In genomic region chr16:70777973-70778406, GRCh38 we compare ENCODE assay signal across 20 cellular contexts. TPM values are rescaled to one million over a fixed set of nuclear protein-coding genes. Genes with fewer than 3 reads are reported as not detected.
DNase-seq lines count a peak whose midpoint lies in the region; ATAC-seq and TF ChIP-seq lines count a peak whose summit lies in the region.
"Had no signal": no experiment of that assay in that cellular context is flagged by ENCODE, and none has a peak within 500 bp of the region (broad histone marks: within the 10 kb centered on the region; RNA-seq: fewer than 3 reads in every experiment).

No MANE protein-coding gene starts in this region.

- TF ChIP-seq CTCF in WTC11 (IDR thresholded peaks at IDR 0.05): no peak
- TF ChIP-seq CTCF in fibroblast of villous mesenchyme (IDR thresholded peaks at IDR 0.05; ENCODE audit: insufficient read depth, low read depth, low read length): no peak
- no peak for TF ChIP-seq CTCF in uterus (IDR thresholded peaks at IDR 0.05)

- H3K27ac ChIP-seq in uterus: peak overlapping the region; percentile 38 to 43
- H3K27ac ChIP-seq: 22Rv1, suprapubic skin had no signal

- no peak for TF ChIP-seq POLR2A in uterus (IDR thresholded peaks at IDR 0.05)

- no peaks in the 10 kb centered on the region for H3K36me3 ChIP-seq in uterus

- H3K27me3 Mint-ChIP-seq in WTC11 (ENCODE audit: low read depth): no peaks in the 10 kb centered on the region
- H3K27me3 Mint-ChIP-seq: activated CD4-positive, alpha-beta T cell treated with anti-CD3 and anti-CD28 coated beads for 36 hours; natural killer cell treated with Interleukin-12 subunit alpha and Interleukin-12 subunit beta and Interleukin-15 and Interleukin-18, amount 100 ng/mL, for 72 hours had no signal

- no peaks in the 10 kb centered on the region for H3K27me3 ChIP-seq in uterus
- H3K27me3 ChIP-seq: suprapubic skin had no signal

- intact Hi-C loops in uterus (cut with DNase I; ENCODE audit: low total_unique reads): no loop called here

- ATAC-seq in WTC11 (no peak), GM21786 (IDR thresholded peaks at IDR 0.05; ENCODE audit: unreplicated experiment) (no peak)
- ATAC-seq: activated CD4-positive, alpha-beta T cell treated with anti-CD3 and anti-CD28 coated beads for 36 hours; natural killer cell treated with Interleukin-12 subunit alpha and Interleukin-12 subunit beta and Interleukin-15 and Interleukin-18, amount 100 ng/mL, for 72 hours had no signal

- peaks cover 2% of the 10 kb centered on the region; the same call in 1 of the 2 replicates for H3K4me1 Mint-ChIP-seq in WTC11
- H3K4me1 Mint-ChIP-seq: activated CD4-positive, alpha-beta T cell treated with anti-CD3 and anti-CD28 coated beads for 36 hours had no signal

- H3K27ac Mint-ChIP-seq in WTC11: peak overlapping the region; percentile 18; the same call in 1 of the 2 replicates
- H3K27ac Mint-ChIP-seq: activated CD4-positive, alpha-beta T cell treated with anti-CD3 and anti-CD28 coated beads for 36 hours; natural killer cell treated with Interleukin-12 subunit alpha and Interleukin-12 subunit beta and Interleukin-15 and Interleukin-18, amount 100 ng/mL, for 72 hours had no signal

- H3K9me3 ChIP-seq in uterus: no peaks in the 10 kb centered on the region
- H3K9me3 ChIP-seq: suprapubic skin had no signal

- POLR2A ChIA-PET in WTC11 (lab: Charles Lee): no interaction called here

- H3K9me3 Mint-ChIP-seq in WTC11: peaks cover 7% of the 10 kb centered on the region
- H3K9me3 Mint-ChIP-seq: natural killer cell treated with Interleukin-12 subunit alpha and Interleukin-12 subunit beta and Interleukin-15 and Interleukin-18, amount 100 ng/mL, for 72 hours had no signal

- no peaks in the 10 kb centered on the region for H3K4me1 ChIP-seq in uterus
- H3K4me1 ChIP-seq: suprapubic skin had no signal

- peaks cover 42% of the 10 kb centered on the region for H3K36me3 Mint-ChIP-seq in WTC11

- CTCF ChIA-PET in WTC11 (lab: Charles Lee): interaction anchor here (1.0 to 3.0 kb wide), 5 partner anchors 8 to 98 kb away, joined by 3 to 13 read pairs (median 4); no protein-coding TSS in a partner anchor

- H3K4me3 ChIP-seq in fibroblast of villous mesenchyme (ENCODE audit: low read depth, low read length) (no peak overlapping the region), uterus (no peak overlapping the region)
- H3K4me3 ChIP-seq: suprapubic skin had no signal

- no peak overlapping the region for H3K4me3 Mint-ChIP-seq in WTC11
- H3K4me3 Mint-ChIP-seq: activated CD4-positive, alpha-beta T cell treated with anti-CD3 and anti-CD28 coated beads for 36 hours; brain; natural killer cell treated with Interleukin-12 subunit alpha and Interleukin-12 subunit beta and Interleukin-15 and Interleukin-18, amount 100 ng/mL, for 72 hours had no signal

- DNase-seq in DMS 273 (lab: John Stamatoyannopoulos, UW; ENCODE audit: unreplicated experiment) (peak; percentile 50), DMS 273 treated with DMSO at 0.1 percent for 48 hours (lab: John Stamatoyannopoulos, UW) (no peak), WTC11 (ENCODE audit: low spot score) (peak; percentile 42), fibroblast of villous mesenchyme (ENCODE audit: low read depth) (peak; percentile 84), uterus (peak in 1 of 2 donors; percentile 33), activated gamma-delta T cell treated with Interleukin-2 at 50 U/mL for 16 hours (no peak)
- DNase-seq in activated CD4-positive, alpha-beta T cell treated with anti-CD3 and anti-CD28 coated beads, Interleukin-2, amount 50 U/mL, for 48 hours: no peak
- DNase-seq: activated CD4-positive, alpha-beta T cell treated with anti-CD3 and anti-CD28 coated beads for 36 hours; activated CD8-positive, alpha-beta memory T cell treated with anti-CD3 and anti-CD28 coated beads, Interleukin-2, amount 50 U/mL, for 48 hours; activated naive CD4-positive, alpha-beta T cell treated with Interleukin-2 at 50 U/mL for 16 hours; effector CD8-positive, alpha-beta T cell; HCEC 1CT; NCI-H1092 treated with DMSO at 0.1 percent for 48 hours; Right ventricle myocardium superior; stimulated activated CD4-positive, alpha-beta T cell treated with anti-CD3 and anti-CD28 coated beads, Interleukin-1b, Interleukin-23, amount 100 ng/mL, for 48 hours had no signal

TF ChIP-seq in WTC11, 78 proteins besides CTCF, POLR2A, EP300 and RAD21 (continues in another document):
- TF ChIP-seq ZNF263 (CRISPR knock-in tag; IDR thresholded peaks at IDR 0.05; ENCODE audit: low read depth) (no peak), PRDM15 (CRISPR knock-in tag; IDR thresholded peaks at IDR 0.05) (no peak), MYBL2 (CRISPR knock-in tag; IDR thresholded peaks at IDR 0.05) (no peak), NFYB (CRISPR knock-in tag; conservative IDR thresholded peaks at IDR 0.05; ENCODE audit: low read depth) (no peak), ZNF281 (CRISPR knock-in tag; IDR thresholded peaks at IDR 0.05) (no peak), ZNF532 (CRISPR knock-in tag; IDR thresholded peaks at IDR 0.05; ENCODE audit: borderline replicate concordance) (no peak)

RNA-seq across cellular contexts. Expression of gene VAC14, which starts 23.0 kb away (rescaled TPM):
- total RNA-seq in WTC11 (2021) (58.0 to 60.9 TPM (median 60.1 TPM) in 3 replicates), fibroblast of villous mesenchyme (37.1 and 55.4 TPM in 2 replicates), uterus (10 to 100 TPM in 3 of 4 donors, 1 to 10 TPM in 1; 4.7 to 30.6 (median 17.4) TPM)

Comparison
In these comparisons a context has a peak if more than half of its experiments do, and no peak if none do; other contexts are left out.
1. DNase-seq: peak in DMS 273 (single experiment), WTC11 (single experiment) and fibroblast of villous mesenchyme (single experiment); none in DMS 273 treated with DMSO at 0.1 percent for 48 hours (single experiment), activated gamma-delta T cell treated with Interleukin-2 at 50 U/mL for 16 hours (single experiment) and activated CD4-positive, alpha-beta T cell treated with anti-CD3 and anti-CD28 coated beads, Interleukin-2, amount 50 U/mL, for 48 hours (0 of 2).